In genomic region chr2:121155502-121156056, GRCh38 we compare ENCODE assay signal across 14 cellular contexts.
DNase-seq lines count a peak whose midpoint lies in the region; ATAC-seq and TF ChIP-seq lines count a peak whose summit lies in the region.
"Had no signal": no experiment of that assay in that cellular context is flagged by ENCODE, and none has a peak within 500 bp of the region (broad histone marks: within the 10 kb centered on the region; RNA-seq: fewer than 3 reads in every experiment).

No MANE protein-coding gene starts in this region.

- H3K27me3 ChIP-seq in esophagus squamous epithelium = no peaks in the 10 kb centered on the region

- peak in 2 of 4 donors; percentile 39 to 52 for TF ChIP-seq POLR2A in esophagus squamous epithelium (IDR thresholded peaks at IDR 0.05)

- DNase-seq in NCI-H1092 treated with DMSO at 0.1 percent for 48 hours (lab: John Stamatoyannopoulos, UW) = peak; percentile 3
- DNase-seq in NCI-H510A (lab: John Stamatoyannopoulos, UW) = peak; percentile 93
- DNase-seq in esophagus squamous epithelium (lab: John Stamatoyannopoulos, UW) = no peak
- no peak for DNase-seq in activated effector memory CD4-positive, alpha-beta T cell treated with anti-CD3 and anti-CD28 coated beads, Interleukin-2, amount 50 U/mL, for 16 hours
- no peak for DNase-seq in SKM-1 treated with dmso at 0.1 percent for 144 hours (lab: John Stamatoyannopoulos, UW; ENCODE audit: unreplicated experiment)
- no peak for DNase-seq in activated CD8-positive, alpha-beta T cell treated with anti-CD3 and anti-CD28 coated beads for 36 hours
- DNase-seq: activated naive CD4-positive, alpha-beta T cell; CD4-positive, alpha-beta T cell; effector CD4-positive, alpha-beta T cell; foreskin melanocyte; nephron progenitor cell; stimulated activated naive CD8-positive, alpha-beta T cell treated with anti-CD3 and anti-CD28 coated beads, Interleukin-15, amount 100 ng/mL, for 72 hours had no signal

- H3K4me1 Mint-ChIP-seq in activated CD8-positive, alpha-beta T cell treated with anti-CD3 and anti-CD28 coated beads for 36 hours (ENCODE audit: low read depth) = no peaks in the 10 kb centered on the region
- H3K4me1 Mint-ChIP-seq: nephron progenitor cell; stimulated activated naive CD8-positive, alpha-beta T cell treated with anti-CD3 and anti-CD28 coated beads, Interleukin-15, amount 100 ng/mL, for 72 hours had no signal

- intact Hi-C loops in esophagus squamous epithelium (cut with DNase I) = no loop called here
- intact Hi-C loops in activated CD8-positive, alpha-beta T cell treated with anti-CD3 and anti-CD28 coated beads for 36 hours (cut with micrococcal nuclease) = no loop called here

- H3K36me3 Mint-ChIP-seq in activated CD8-positive, alpha-beta T cell treated with anti-CD3 and anti-CD28 coated beads for 36 hours (ENCODE audit: low read depth) = no peaks in the 10 kb centered on the region

- no peak overlapping the region for H3K27ac Mint-ChIP-seq in activated CD8-positive, alpha-beta T cell treated with anti-CD3 and anti-CD28 coated beads for 36 hours
- H3K27ac Mint-ChIP-seq: CD4-positive, alpha-beta T cell; nephron progenitor cell; stimulated activated naive CD8-positive, alpha-beta T cell treated with anti-CD3 and anti-CD28 coated beads, Interleukin-15, amount 100 ng/mL, for 72 hours had no signal

- no peaks in the 10 kb centered on the region for H3K27me3 Mint-ChIP-seq in activated CD8-positive, alpha-beta T cell treated with anti-CD3 and anti-CD28 coated beads for 36 hours
- H3K27me3 Mint-ChIP-seq: CD4-positive, alpha-beta T cell; stimulated activated naive CD8-positive, alpha-beta T cell treated with anti-CD3 and anti-CD28 coated beads, Interleukin-15, amount 100 ng/mL, for 72 hours had no signal

- peaks cover 0 to 11% (median 10%) of the 10 kb centered on the region in 3 donors for H3K9me3 ChIP-seq in esophagus squamous epithelium

- peaks cover 16% of the 10 kb centered on the region for H3K9me3 Mint-ChIP-seq in activated CD8-positive, alpha-beta T cell treated with anti-CD3 and anti-CD28 coated beads for 36 hours

- no peak overlapping the region for H3K4me3 Mint-ChIP-seq in activated CD8-positive, alpha-beta T cell treated with anti-CD3 and anti-CD28 coated beads for 36 hours
- H3K4me3 Mint-ChIP-seq: CD4-positive, alpha-beta T cell; nephron progenitor cell; stimulated activated naive CD8-positive, alpha-beta T cell treated with anti-CD3 and anti-CD28 coated beads, Interleukin-15, amount 100 ng/mL, for 72 hours had no signal

- CTCF ChIA-PET in activated CD8-positive, alpha-beta T cell treated with anti-CD3 and anti-CD28 coated beads for 36 hours (lab: Charles Lee) = interaction anchor here (0.8 kb wide), 1 partner anchor 76 kb away, joined by 3 read pairs; no protein-coding TSS in a partner anchor

- no peak for TF ChIP-seq CTCF in esophagus squamous epithelium (IDR thresholded peaks at IDR 0.05)
- no peak for TF ChIP-seq CTCF in activated CD8-positive, alpha-beta T cell treated with anti-CD3 and anti-CD28 coated beads for 36 hours (IDR thresholded peaks at IDR 0.05)

- H3K4me1 ChIP-seq in esophagus squamous epithelium = peaks cover 18 to 79% (median 19%) of the 10 kb centered on the region in 3 donors

- WGBS in esophagus squamous epithelium, 2 donors = 37 to 38% methylated on average over 4 to 9 of the region's 11 CpGs

- H3K4me3 ChIP-seq in esophagus squamous epithelium = no peak overlapping the region
- H3K4me3 ChIP-seq in skin epidermis = no peak overlapping the region
- H3K4me3 ChIP-seq: SK-N-MC had no signal

- H3K36me3 ChIP-seq in esophagus squamous epithelium = no peaks in the 10 kb centered on the region

- POLR2A ChIA-PET in activated CD8-positive, alpha-beta T cell treated with anti-CD3 and anti-CD28 coated beads for 36 hours (lab: Charles Lee) = no interaction called here

- ATAC-seq in activated CD8-positive, alpha-beta T cell treated with anti-CD3 and anti-CD28 coated beads for 36 hours = no peak
- ATAC-seq: stimulated activated naive CD8-positive, alpha-beta T cell treated with anti-CD3 and anti-CD28 coated beads, Interleukin-15, amount 100 ng/mL, for 72 hours had no signal

- H3K27ac ChIP-seq in esophagus squamous epithelium (peak overlapping the region; percentile 80 to 94 (median 88)), skin epidermis (peak overlapping the region in 19 of 21 experiments; percentile 14 to 86 (median 65))
- H3K27ac ChIP-seq: SK-N-MC had no signal

Comparison
In these comparisons a context has a peak if more than half of its experiments do, and no peak if none do; other contexts are left out.
1. DNase-seq: peak in NCI-H1092 treated with DMSO at 0.1 percent for 48 hours (single experiment) and NCI-H510A (single experiment); none in esophagus squamous epithelium (single experiment), activated effector memory CD4-positive, alpha-beta T cell treated with anti-CD3 and anti-CD28 coated beads, Interleukin-2, amount 50 U/mL, for 16 hours (single experiment), SKM-1 treated with dmso at 0.1 percent for 144 hours (single experiment) and activated CD8-positive, alpha-beta T cell treated with anti-CD3 and anti-CD28 coated beads for 36 hours (single experiment).